Comparison of ENCODE assay signal across 28 cellular contexts in the genomic region with DNA sequence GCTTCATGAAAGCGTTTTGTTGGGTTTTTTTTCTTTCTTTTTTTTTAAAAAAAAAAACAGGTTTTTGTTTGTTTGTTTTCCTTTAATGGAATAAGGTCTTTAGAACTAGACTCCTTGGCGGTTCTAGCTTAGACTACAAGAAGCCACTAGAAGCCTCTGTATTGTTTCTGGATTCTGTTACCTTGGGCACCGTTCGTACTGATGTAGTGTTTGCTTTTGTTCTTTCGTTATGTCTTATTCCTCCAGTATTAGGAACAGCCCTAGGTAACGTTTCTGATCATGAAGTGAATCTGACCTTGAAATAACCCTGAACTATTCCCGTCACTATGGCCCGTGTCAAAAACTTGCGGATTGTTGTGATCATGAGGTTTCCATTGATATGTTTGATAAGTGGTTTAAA.
"Had no signal": no experiment of that assay in that cellular context is flagged by ENCODE, and none has a peak within 500 bp of the region (broad histone marks: within the 10 kb centered on the region; RNA-seq: fewer than 3 reads in every experiment).

No MANE protein-coding gene starts in this region.

- H3K4me3 Mint-ChIP-seq: memory B cell; naive thymus-derived CD4-positive, alpha-beta T cell; natural killer cell treated with Interleukin-12 subunit alpha and Interleukin-12 subunit beta and Interleukin-15 and Interleukin-18, amount 100 ng/mL, for 72 hours; stimulated activated naive B cell treated with anti-CD40 and anti-IgM and Interleukin-4, amounts not matched to agents 10 μg/mL and 1 μg/mL and 100 μg/mL, for 72 hours had no signal

- H3K9me3 Mint-ChIP-seq: memory B cell; naive thymus-derived CD4-positive, alpha-beta T cell; natural killer cell treated with Interleukin-12 subunit alpha and Interleukin-12 subunit beta and Interleukin-15 and Interleukin-18, amount 100 ng/mL, for 72 hours; stimulated activated naive B cell treated with anti-CD40 and anti-IgM and Interleukin-4, amounts not matched to agents 10 μg/mL and 1 μg/mL and 100 μg/mL, for 72 hours had no signal

- H3K4me3 ChIP-seq: heart right ventricle, hepatocyte, mucosa of descending colon, ovary, right atrium auricular region, skin epidermis, stomach, testis, thyroid gland, transverse colon, upper lobe of left lung had no signal

- H3K27ac ChIP-seq: hepatocyte, ovary, skin epidermis, stomach, testis, transverse colon, upper lobe of left lung had no signal

- ATAC-seq: left cardiac atrium; left lobe of liver; mucosa of descending colon; naive thymus-derived CD4-positive, alpha-beta T cell; natural killer cell treated with Interleukin-12 subunit alpha and Interleukin-12 subunit beta and Interleukin-15 and Interleukin-18, amount 100 ng/mL, for 72 hours; sciatic nerve; stimulated activated naive B cell treated with anti-CD40 and anti-IgM and Interleukin-4, amounts not matched to agents 10 μg/mL and 1 μg/mL and 100 μg/mL, for 72 hours; stimulated activated naive CD8-positive, alpha-beta T cell treated with anti-CD3 and anti-CD28 coated beads, Interleukin-15, Interleukin-2, amounts not matched to agents 100 U/mL and 50 U/mL, for 24 hours had no signal

- H3K27me3 Mint-ChIP-seq: memory B cell; naive thymus-derived CD4-positive, alpha-beta T cell; natural killer cell treated with Interleukin-12 subunit alpha and Interleukin-12 subunit beta and Interleukin-15 and Interleukin-18, amount 100 ng/mL, for 72 hours; progenitor cell of endocrine pancreas; stimulated activated naive B cell treated with anti-CD40 and anti-IgM and Interleukin-4, amounts not matched to agents 10 μg/mL and 1 μg/mL and 100 μg/mL, for 72 hours had no signal

- H3K36me3 Mint-ChIP-seq: natural killer cell treated with Interleukin-12 subunit alpha and Interleukin-12 subunit beta and Interleukin-15 and Interleukin-18, amount 100 ng/mL, for 72 hours had no signal

- DNase-seq: heart right ventricle; islet precursor cell; kidney glomerular epithelial cell; left cardiac atrium; midbrain; mucosa of descending colon; naive thymus-derived CD4-positive, alpha-beta T cell; ovary; stimulated activated CD4-positive, alpha-beta T cell treated with anti-CD3 and anti-CD28 coated beads, Interleukin-12 subunit alpha, Interleukin-12 subunit beta, amount 100 ng/mL, for 4 hours; stimulated activated CD4-positive, alpha-beta T cell treated with anti-CD3 and anti-CD28 coated beads, Interleukin-15, amount 100 ng/mL, for 24 hours; stimulated activated CD4-positive, alpha-beta T cell treated with anti-CD3 and anti-CD28 coated beads, Interleukin-2, amount 100 ng/mL, for 24 hours; stimulated activated CD4-positive, alpha-beta T cell treated with anti-CD3 and anti-CD28 coated beads, Interleukin-4, amount 100 ng/mL, for 1 hour; stimulated activated naive B cell treated with anti-CD40 and anti-IgM and Interleukin-4, amounts not matched to agents 10 μg/mL and 1 μg/mL and 100 μg/mL, for 72 hours; stimulated activated naive CD8-positive, alpha-beta T cell treated with anti-CD3 and anti-CD28 coated beads, Interleukin-15, Interleukin-2, amounts not matched to agents 100 U/mL and 50 U/mL, for 24 hours; stomach; testis; thyroid gland; transverse colon had no signal

- H3K4me1 ChIP-seq: testis, transverse colon had no signal

- FAIRE-seq: urothelium cell line had no signal

- H3K36me3 ChIP-seq: heart right ventricle, ovary, right atrium auricular region, stomach, thyroid gland, transverse colon, upper lobe of left lung had no signal

- H3K9me3 ChIP-seq: heart right ventricle, mucosa of descending colon, ovary, right atrium auricular region, stomach, testis, thyroid gland, transverse colon, upper lobe of left lung had no signal

- H3K27me3 ChIP-seq: heart right ventricle, hepatocyte, ovary, right atrium auricular region, stomach, testis, thyroid gland, transverse colon, upper lobe of left lung had no signal

- H3K27ac Mint-ChIP-seq: memory B cell; natural killer cell treated with Interleukin-12 subunit alpha and Interleukin-12 subunit beta and Interleukin-15 and Interleukin-18, amount 100 ng/mL, for 72 hours; progenitor cell of endocrine pancreas; stimulated activated naive B cell treated with anti-CD40 and anti-IgM and Interleukin-4, amounts not matched to agents 10 μg/mL and 1 μg/mL and 100 μg/mL, for 72 hours had no signal
